ENCODE assay signal across 1 cellular context in the genomic region with DNA sequence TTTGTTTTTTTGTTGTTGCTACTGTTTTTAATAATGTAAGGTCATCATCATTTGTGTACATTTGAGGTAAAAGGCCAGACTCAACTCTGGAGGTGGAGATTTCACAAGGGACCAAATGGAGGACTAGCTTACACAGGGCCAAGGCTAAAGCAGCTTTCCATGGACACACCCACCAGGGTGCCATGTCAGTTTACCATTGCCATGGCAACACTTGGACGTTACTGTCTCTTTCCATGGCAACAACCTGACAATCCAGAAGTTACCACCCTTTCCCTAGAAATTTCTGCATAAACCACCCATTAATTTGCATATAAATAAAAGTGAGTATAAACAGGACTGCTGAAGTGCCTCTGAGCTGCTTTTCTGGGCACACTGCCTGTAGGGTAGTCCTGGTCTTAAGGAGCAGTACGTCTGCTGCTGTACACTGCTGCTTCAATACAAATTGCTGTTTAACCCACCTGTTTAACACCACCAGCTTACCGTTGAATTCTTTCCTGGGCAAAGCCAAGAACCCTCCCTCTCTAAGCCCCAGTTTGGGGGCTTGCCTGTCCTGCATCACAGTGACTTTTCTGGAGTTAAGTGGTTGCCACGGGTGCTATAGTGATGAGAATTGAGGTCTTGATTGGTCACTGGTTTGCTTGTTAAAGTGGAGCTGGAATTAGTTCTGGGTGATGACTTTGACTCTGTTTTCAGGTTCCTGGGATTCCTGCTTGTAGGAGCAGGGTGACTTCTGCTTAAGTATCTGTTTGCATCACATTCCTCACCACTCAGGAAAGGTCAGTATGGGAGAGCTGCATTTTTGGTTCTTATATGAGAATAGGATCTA.
TF ChIP-seq lines count a peak whose summit lies in the region.

No MANE protein-coding gene starts in this region.

TF ChIP-seq in GM23338, 12 proteins besides CTCF, POLR2A, EP300 and RAD21:
- TF ChIP-seq, protein P1, sequence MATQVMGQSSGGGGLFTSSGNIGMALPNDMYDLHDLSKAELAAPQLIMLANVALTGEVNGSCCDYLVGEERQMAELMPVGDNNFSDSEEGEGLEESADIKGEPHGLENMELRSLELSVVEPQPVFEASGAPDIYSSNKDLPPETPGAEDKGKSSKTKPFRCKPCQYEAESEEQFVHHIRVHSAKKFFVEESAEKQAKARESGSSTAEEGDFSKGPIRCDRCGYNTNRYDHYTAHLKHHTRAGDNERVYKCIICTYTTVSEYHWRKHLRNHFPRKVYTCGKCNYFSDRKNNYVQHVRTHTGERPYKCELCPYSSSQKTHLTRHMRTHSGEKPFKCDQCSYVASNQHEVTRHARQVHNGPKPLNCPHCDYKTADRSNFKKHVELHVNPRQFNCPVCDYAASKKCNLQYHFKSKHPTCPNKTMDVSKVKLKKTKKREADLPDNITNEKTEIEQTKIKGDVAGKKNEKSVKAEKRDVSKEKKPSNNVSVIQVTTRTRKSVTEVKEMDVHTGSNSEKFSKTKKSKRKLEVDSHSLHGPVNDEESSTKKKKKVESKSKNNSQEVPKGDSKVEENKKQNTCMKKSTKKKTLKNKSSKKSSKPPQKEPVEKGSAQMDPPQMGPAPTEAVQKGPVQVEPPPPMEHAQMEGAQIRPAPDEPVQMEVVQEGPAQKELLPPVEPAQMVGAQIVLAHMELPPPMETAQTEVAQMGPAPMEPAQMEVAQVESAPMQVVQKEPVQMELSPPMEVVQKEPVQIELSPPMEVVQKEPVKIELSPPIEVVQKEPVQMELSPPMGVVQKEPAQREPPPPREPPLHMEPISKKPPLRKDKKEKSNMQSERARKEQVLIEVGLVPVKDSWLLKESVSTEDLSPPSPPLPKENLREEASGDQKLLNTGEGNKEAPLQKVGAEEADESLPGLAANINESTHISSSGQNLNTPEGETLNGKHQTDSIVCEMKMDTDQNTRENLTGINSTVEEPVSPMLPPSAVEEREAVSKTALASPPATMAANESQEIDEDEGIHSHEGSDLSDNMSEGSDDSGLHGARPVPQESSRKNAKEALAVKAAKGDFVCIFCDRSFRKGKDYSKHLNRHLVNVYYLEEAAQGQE (IDR thresholded peaks at IDR 0.05; ENCODE audit: unreplicated experiment) = no peak
- no peak for TF ChIP-seq ETS1 (IDR thresholded peaks at IDR 0.05)
- TF ChIP-seq NANOG (IDR thresholded peaks at IDR 0.05; ENCODE audit: borderline replicate concordance) = no peak
- TF ChIP-seq EZH2 (IDR thresholded peaks at IDR 0.05; ENCODE audit: low read depth, unreplicated experiment) = no peak
- TF ChIP-seq ZNF114 (CRISPR knock-in tag; IDR thresholded peaks at IDR 0.05) = no peak
- TF ChIP-seq STAT1 (IDR thresholded peaks at IDR 0.05; ENCODE audit: unreplicated experiment) = no peak
- no peak for TF ChIP-seq ZNF331 (CRISPR knock-in tag; IDR thresholded peaks at IDR 0.05; ENCODE audit: low read depth)
- TF ChIP-seq ZNF462 (CRISPR knock-in tag; IDR thresholded peaks at IDR 0.05) = no peak
- no peak for TF ChIP-seq EZH2phosphoT487 (IDR thresholded peaks at IDR 0.05; ENCODE audit: unreplicated experiment)
- no peak for TF ChIP-seq CREB1 (CRISPR knock-in tag; IDR thresholded peaks at IDR 0.05; ENCODE audit: low read depth)
- TF ChIP-seq JUNB (IDR thresholded peaks at IDR 0.05; ENCODE audit: unreplicated experiment) = no peak
